Comparison of ENCODE assay signal across 19 cellular contexts in the genomic region with DNA sequence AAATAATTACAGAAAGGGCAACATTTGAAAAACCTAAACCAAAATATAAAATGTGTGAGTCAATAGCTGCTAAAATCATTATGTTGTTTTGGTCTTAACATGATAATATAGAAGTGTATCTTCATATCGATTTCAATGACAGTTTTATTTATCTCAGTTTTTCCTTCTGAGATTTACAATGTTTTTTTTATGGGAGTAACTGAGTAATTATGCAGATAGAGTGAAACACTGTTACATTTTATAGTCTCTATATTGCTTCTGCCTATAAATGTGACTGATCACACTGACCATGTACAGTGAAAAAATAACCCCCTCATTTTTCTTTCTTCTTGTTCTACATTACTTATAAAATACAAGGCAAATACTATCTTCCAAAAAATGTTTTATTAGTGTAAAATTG.
DNase-seq lines count a peak whose midpoint lies in the region; ATAC-seq and TF ChIP-seq lines count a peak whose summit lies in the region.
"Had no signal": no experiment of that assay in that cellular context is flagged by ENCODE, and none has a peak within 500 bp of the region (broad histone marks: within the 10 kb centered on the region; RNA-seq: fewer than 3 reads in every experiment).

No MANE protein-coding gene starts in this region.

- H3K27me3 Mint-ChIP-seq in natural killer cell treated with Interleukin-12 subunit alpha and Interleukin-12 subunit beta and Interleukin-15 and Interleukin-18, amount 100 ng/mL, for 72 hours, result peaks cover 0 to 2% of the 10 kb centered on the region in 2 donors
- H3K27me3 Mint-ChIP-seq in natural killer cell (ENCODE audit: low read depth in 2 of 2) (no peaks in the 10 kb centered on the region), T-helper 17 cell (no peaks in the 10 kb centered on the region)
- H3K27me3 Mint-ChIP-seq: B cell, IgD-negative memory B cell had no signal

- POLR2A ChIA-PET in HEK293T (lab: Yijun Ruan, JAX), result interaction anchor here (1.0 to 1.8 kb wide), 2 partner anchors 9 to 82 kb away, joined by 3 to 4 read pairs; partner anchors contain the start of gene ETV1

- no peaks in the 10 kb centered on the region for H3K36me3 ChIP-seq in brain microvascular endothelial cell (replicated peaks)
- H3K36me3 ChIP-seq: BLaER1 treated with 17β-estradiol and CSF1 and Interleukin-3, amounts not matched to agents 10 nM and 100 nM; HAP-1 had no signal

- peaks cover 39 to 53% of the 10 kb centered on the region in 2 donors for H3K4me1 Mint-ChIP-seq in natural killer cell treated with Interleukin-12 subunit alpha and Interleukin-12 subunit beta and Interleukin-15 and Interleukin-18, amount 100 ng/mL, for 72 hours (ENCODE audit: low read depth in 2 of 2)
- peaks cover 43 to 49% of the 10 kb centered on the region in 2 donors for H3K4me1 Mint-ChIP-seq in natural killer cell
- H3K4me1 Mint-ChIP-seq in T-helper 17 cell, result peaks cover 26% of the 10 kb centered on the region
- H3K4me1 Mint-ChIP-seq: B cell, IgD-negative memory B cell had no signal

- no peaks in the 10 kb centered on the region for H3K9me3 Mint-ChIP-seq in natural killer cell treated with Interleukin-12 subunit alpha and Interleukin-12 subunit beta and Interleukin-15 and Interleukin-18, amount 100 ng/mL, for 72 hours
- H3K9me3 Mint-ChIP-seq in natural killer cell, result no peaks in the 10 kb centered on the region
- H3K9me3 Mint-ChIP-seq: CD8-positive, alpha-beta T cell; IgD-negative memory B cell had no signal

- peaks cover 5% of the 10 kb centered on the region for H3K36me3 Mint-ChIP-seq in natural killer cell treated with Interleukin-12 subunit alpha and Interleukin-12 subunit beta and Interleukin-15 and Interleukin-18, amount 100 ng/mL, for 72 hours
- no peaks in the 10 kb centered on the region for H3K36me3 Mint-ChIP-seq in natural killer cell
- no peaks in the 10 kb centered on the region for H3K36me3 Mint-ChIP-seq in T-helper 17 cell (ENCODE audit: low read depth)
- H3K36me3 Mint-ChIP-seq: CD8-positive, alpha-beta T cell; IgD-negative memory B cell had no signal

- intact Hi-C loops in natural killer cell (cut with micrococcal nuclease), result no loop called here

- no peaks in the 10 kb centered on the region for H3K9me3 ChIP-seq in T-helper 17 cell (ENCODE audit: control insufficient read depth, low read length, poor library complexity, severe bottlenecking)
- H3K9me3 ChIP-seq: BLaER1 treated with 17β-estradiol and CSF1 and Interleukin-3, amounts not matched to agents 10 nM and 100 nM; HAP-1 had no signal

- in situ Hi-C loops in brain microvascular endothelial cell (cut with HindIII; ENCODE audit: low pct_ligation_motif_present, low sequenced_read_pairs), result no loop called here

- no peak for TF ChIP-seq CTCF in natural killer cell (IDR thresholded peaks at IDR 0.05)
- no peak for TF ChIP-seq CTCF in brain microvascular endothelial cell (IDR thresholded peaks at IDR 0.05; ENCODE audit: low read depth, low read length, missing control alignments)

- no peak for ATAC-seq in natural killer cell treated with Interleukin-12 subunit alpha and Interleukin-12 subunit beta and Interleukin-15 and Interleukin-18, amount 100 ng/mL, for 72 hours
- ATAC-seq in natural killer cell (no peak), T-helper 17 cell (no peak), HG02884 (IDR thresholded peaks at IDR 0.05; ENCODE audit: unreplicated experiment) (no peak)
- ATAC-seq: CD8-positive, alpha-beta T cell; GM12878; HepG2 had no signal

- no peak overlapping the region for H3K27ac ChIP-seq in brain microvascular endothelial cell
- H3K27ac ChIP-seq: 22Rv1 had no signal

- CTCF ChIA-PET in HEK293T (lab: Yijun Ruan, JAX), result interaction anchor here (0.6 kb wide), 1 partner anchor 15 kb away, joined by 3 read pairs; no protein-coding TSS in a partner anchor

- H3K4me3 ChIP-seq in brain microvascular endothelial cell (ENCODE audit: low read depth, low read length), result no peak overlapping the region
- H3K4me3 ChIP-seq: BLaER1 treated with 17β-estradiol and CSF1 and Interleukin-3, amounts not matched to agents 10 nM and 100 nM; GM12878; HAP-1 had no signal

- H3K27me3 ChIP-seq in brain microvascular endothelial cell (replicated peaks), result no peaks in the 10 kb centered on the region
- H3K27me3 ChIP-seq: BLaER1 treated with 17β-estradiol and CSF1 and Interleukin-3, amounts not matched to agents 10 nM and 100 nM had no signal

- peak overlapping the region; percentile 84 for H3K4me3 Mint-ChIP-seq in natural killer cell treated with Interleukin-12 subunit alpha and Interleukin-12 subunit beta and Interleukin-15 and Interleukin-18, amount 100 ng/mL, for 72 hours
- H3K4me3 Mint-ChIP-seq in natural killer cell, result no peak overlapping the region
- H3K4me3 Mint-ChIP-seq in T-helper 17 cell, result no peak overlapping the region
- H3K4me3 Mint-ChIP-seq: B cell; CD8-positive, alpha-beta T cell; IgD-negative memory B cell had no signal

- peak overlapping the region; percentile 82 to 89 for H3K27ac Mint-ChIP-seq in natural killer cell treated with Interleukin-12 subunit alpha and Interleukin-12 subunit beta and Interleukin-15 and Interleukin-18, amount 100 ng/mL, for 72 hours
- H3K27ac Mint-ChIP-seq in natural killer cell (no peak overlapping the region), T-helper 17 cell (peak overlapping the region; percentile 76)
- H3K27ac Mint-ChIP-seq: B cell; CD8-positive, alpha-beta T cell; IgD-negative memory B cell had no signal

- no peak for DNase-seq in natural killer cell treated with Interleukin-12 subunit alpha and Interleukin-12 subunit beta and Interleukin-15 and Interleukin-18, amount 100 ng/mL, for 72 hours (ENCODE audit: low spot score)
- DNase-seq in natural killer cell (no peak), HEK293T (ENCODE audit: extremely low spot score) (no peak), T-helper 17 cell (no peak), RKO (ENCODE audit: low spot score) (no peak), brain microvascular endothelial cell (no peak), SW 1271 (lab: John Stamatoyannopoulos, UW) (no peak)
- DNase-seq: Calu3; CD8-positive, alpha-beta T cell; DND-41; EL had no signal

TF ChIP-seq in HEK293T, 16 proteins besides CTCF, POLR2A, EP300 and RAD21:
- TF ChIP-seq CTBP1 (IDR thresholded peaks at IDR 0.05; ENCODE audit: borderline replicate concordance), result peak; percentile 67; the same call in 1 of the 2 replicates
- no peak for TF ChIP-seq SP1 (IDR thresholded peaks at IDR 0.05)
- TF ChIP-seq, protein P1, sequence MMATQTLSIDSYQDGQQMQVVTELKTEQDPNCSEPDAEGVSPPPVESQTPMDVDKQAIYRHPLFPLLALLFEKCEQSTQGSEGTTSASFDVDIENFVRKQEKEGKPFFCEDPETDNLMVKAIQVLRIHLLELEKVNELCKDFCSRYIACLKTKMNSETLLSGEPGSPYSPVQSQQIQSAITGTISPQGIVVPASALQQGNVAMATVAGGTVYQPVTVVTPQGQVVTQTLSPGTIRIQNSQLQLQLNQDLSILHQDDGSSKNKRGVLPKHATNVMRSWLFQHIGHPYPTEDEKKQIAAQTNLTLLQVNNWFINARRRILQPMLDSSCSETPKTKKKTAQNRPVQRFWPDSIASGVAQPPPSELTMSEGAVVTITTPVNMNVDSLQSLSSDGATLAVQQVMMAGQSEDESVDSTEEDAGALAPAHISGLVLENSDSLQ (IDR thresholded peaks at IDR 0.05), result peak; percentile 86

Comparison
In these comparisons a context has a peak if more than half of its experiments do, and no peak if none do; other contexts are left out.
1. H3K27ac Mint-ChIP-seq: peak in natural killer cell treated with Interleukin-12 subunit alpha and Interleukin-12 subunit beta and Interleukin-15 and Interleukin-18, amount 100 ng/mL, for 72 hours (2 of 2) and T-helper 17 cell (single experiment); none in natural killer cell (0 of 2).